Comparison of ENCODE assay signal across 8 cellular contexts in the genomic region with DNA sequence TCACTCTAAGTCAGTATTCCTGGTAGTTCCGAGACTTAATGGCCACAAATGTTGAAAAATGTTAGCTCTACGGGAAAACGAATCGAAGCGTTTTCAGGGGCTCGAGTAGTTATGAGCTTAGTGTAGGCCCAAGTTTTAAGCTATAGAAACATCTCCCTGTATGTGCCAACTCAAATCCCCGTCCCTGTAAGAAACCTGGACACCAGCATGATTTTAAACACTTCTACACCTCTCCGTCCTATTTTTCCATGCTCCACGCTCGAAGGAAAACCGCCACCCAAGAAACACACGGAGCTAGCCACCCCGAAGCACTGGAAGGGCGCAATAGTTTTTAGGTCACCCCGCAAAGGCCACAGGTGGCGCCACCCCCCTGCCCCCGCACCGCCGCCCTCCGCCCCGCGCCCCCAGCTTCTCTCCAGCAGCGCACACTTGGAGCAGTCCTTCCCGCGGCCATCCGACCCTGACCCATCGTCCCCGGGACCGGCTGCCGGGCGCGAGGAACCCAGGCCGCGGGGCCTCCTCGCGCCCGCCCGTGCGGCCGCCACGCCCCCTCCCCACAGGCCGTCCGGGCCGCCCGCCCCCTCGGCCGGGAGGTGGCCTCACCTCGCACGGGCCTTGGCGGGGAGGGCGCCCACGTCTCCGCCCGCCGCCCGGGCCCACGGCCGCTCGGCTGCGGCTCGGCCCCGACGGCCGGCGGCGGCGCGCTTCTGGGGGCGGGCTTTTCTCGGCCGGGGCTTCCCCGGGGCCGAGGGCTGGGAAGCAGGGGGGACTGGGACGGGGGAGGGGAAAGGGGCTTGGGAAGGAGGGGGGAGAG. TPM values are rescaled to one million over a fixed set of nuclear protein-coding genes. Genes with fewer than 3 reads are reported as not detected.
DNase-seq lines count a peak whose midpoint lies in the region; ATAC-seq, FAIRE-seq and TF ChIP-seq lines count a peak whose summit lies in the region.

No MANE protein-coding gene starts in this region.

- dilution Hi-C loops in endothelial cell of umbilical vein (cut with MboI; ENCODE audit: extremely low pct_ligation_motif_present, low sequenced_read_pairs), result no loop called here

- POLR2A ChIA-PET in endothelial cell of umbilical vein (lab: Charles Lee), result interaction anchor here (0.6 kb wide), 2 partner anchors 17 to 67 kb away, joined by 4 to 12 read pairs; no protein-coding TSS in a partner anchor

- in situ Hi-C loops in KBM-7 (cut with MboI; ENCODE audit: low pct_unique_long_range_greater_than_20kb, low sequenced_read_pairs), result no loop called here

- peak overlapping the region; percentile 93 for H3K4me2 ChIP-seq in endothelial cell of umbilical vein (ENCODE audit: insufficient read depth, low read length)

- H2AFZ ChIP-seq in endothelial cell of umbilical vein (ENCODE audit: low read depth, low read length), result peak overlapping the region; percentile 16

- H3K9me3 ChIP-seq in endothelial cell of umbilical vein (replicated peaks; ENCODE audit: control insufficient read depth, insufficient read depth, low read length) (no peaks in the 10 kb centered on the region), muscle layer of colon (ENCODE audit: low read length) (no peaks in the 10 kb centered on the region)

- FAIRE-seq in endothelial cell of umbilical vein (lab: Jason Lieb, UNC), result no peak

- CTCF ChIA-PET in endothelial cell of umbilical vein (lab: Charles Lee), result interaction anchor here (1.0 to 2.2 kb wide), 7 partner anchors 9 to 123 kb away, joined by 3 to 12 read pairs (median 7); a partner anchor contains a TSS

- H3K4me1 ChIP-seq in endothelial cell of umbilical vein (ENCODE audit: control insufficient read depth, extremely low read depth, insufficient read depth, low read length) (peaks cover 6% of the 10 kb centered on the region), muscle layer of colon (ENCODE audit: insufficient read depth, low read length) (peaks cover 15% of the 10 kb centered on the region), urinary bladder (ENCODE audit: insufficient read depth) (no peaks in the 10 kb centered on the region)

- H3K27ac ChIP-seq in endothelial cell of umbilical vein (ENCODE audit: insufficient read depth, low read depth, low read length), result peak overlapping the region; percentile 64
- peak overlapping the region; percentile 84 for H3K27ac ChIP-seq in muscle layer of colon (ENCODE audit: low read depth, low read length)
- H3K27ac ChIP-seq in urinary bladder (ENCODE audit: low read depth), result peak overlapping the region; percentile 93

- no peaks in the 10 kb centered on the region for H3K9me1 ChIP-seq in endothelial cell of umbilical vein (replicated peaks; ENCODE audit: control insufficient read depth, extremely low read depth, insufficient read depth, low read length)

- intact Hi-C loops in endothelial cell of umbilical vein (cut with micrococcal nuclease), result loop anchor here (2.0 to 5.0 kb wide), 2 partner anchors 22 to 123 kb away; no protein-coding TSS in a partner anchor

- peak; percentile 56 to 74 for DNase-seq in NCI-H446 (lab: John Stamatoyannopoulos, UW)
- no peak for DNase-seq in NCI-H446 treated with DMSO at 0.1 percent for 48 hours (lab: John Stamatoyannopoulos, UW)
- peak; percentile 49 for DNase-seq in KBM-7
- DNase-seq in endothelial cell of umbilical vein (ENCODE audit: low read depth, low spot score), result peak; percentile 66

- H4K20me1 ChIP-seq in endothelial cell of umbilical vein (replicated peaks; ENCODE audit: control insufficient read depth, extremely low read depth, insufficient read depth, low read length), result no peaks in the 10 kb centered on the region

- WGBS in urinary bladder, result under 1% methylated on average over 74 of the region's 74 CpGs

- peaks cover 21% of the 10 kb centered on the region for H3K79me2 ChIP-seq in endothelial cell of umbilical vein (ENCODE audit: control insufficient read depth, insufficient read depth, low read length)

- TF ChIP-seq CTCF in WI38 (IDR thresholded peaks at IDR 0.05; ENCODE audit: low read depth, low read length) (no peak), endothelial cell of umbilical vein (IDR thresholded peaks at IDR 0.05; ENCODE audit: extremely low read depth in 1 of 2, insufficient read depth in 1 of 2, low read depth in 1 of 2, low read length in 2 of 2) (no peak)

- TF ChIP-seq POLR2A in endothelial cell of umbilical vein (IDR thresholded peaks at IDR 0.05; ENCODE audit: low read depth, low read length), result no peak

- BruUV-seq in endothelial cell of umbilical vein (replicated peaks; lab: Mats Ljungman, UMichigan), result no TSS peak

- peak overlapping the region; percentile 82 for H3K9ac ChIP-seq in endothelial cell of umbilical vein (replicated peaks; ENCODE audit: extremely low read depth, insufficient read depth, low read length)
- peak overlapping the region; percentile 62 for H3K9ac ChIP-seq in muscle layer of colon (ENCODE audit: low read length)

- H3K27me3 ChIP-seq in endothelial cell of umbilical vein (ENCODE audit: control insufficient read depth in 2 of 2, insufficient read depth in 2 of 2, low read length in 2 of 2), result no peaks in the 10 kb centered on the region
- no peaks in the 10 kb centered on the region for H3K27me3 ChIP-seq in muscle layer of colon (ENCODE audit: control insufficient read depth in 1 of 2, insufficient read depth in 2 of 2, low read length in 2 of 2)

- H3K4me3 ChIP-seq in WI38 (ENCODE audit: low read depth, low read length) (peak overlapping the region; percentile 57), endothelial cell of umbilical vein (replicated peaks in 1 of 3; ENCODE audit: insufficient read depth in 1 of 3, low read depth in 1 of 3, low read length in 3 of 3) (peak overlapping the region; percentile 40 to 75 (median 69)), muscle layer of colon (ENCODE audit: low read depth in 1 of 2, low read length in 2 of 2) (peak overlapping the region; percentile 52 to 58), urinary bladder (ENCODE audit: low read depth, low read length) (peak overlapping the region; percentile 93)

- H3K36me3 ChIP-seq in endothelial cell of umbilical vein (ENCODE audit: control insufficient read depth in 2 of 2, extremely low read depth in 1 of 2, insufficient read depth in 2 of 2, low read length in 2 of 2) (no peaks in the 10 kb centered on the region), muscle layer of colon (ENCODE audit: insufficient read depth, low read length) (no peaks in the 10 kb centered on the region), urinary bladder (ENCODE audit: insufficient read depth) (no peaks in the 10 kb centered on the region)

- peak; percentile 49 for ATAC-seq in GM21737 (IDR thresholded peaks at IDR 0.05; ENCODE audit: unreplicated experiment)

RNA-seq across cellular contexts. Expression of a gene that starts 0.5 kb away (rescaled TPM):
- total RNA-seq in endothelial cell of umbilical vein (31.3 and 36.6 TPM in 2 replicates), urinary bladder (37.0 TPM)
- polyA plus RNA-seq in endothelial cell of umbilical vein (26.1 and 28.0 TPM in 2 replicates), urinary bladder (28.0 TPM)
- polyA plus RNA-seq in endothelial cell of umbilical vein (2011; cell fraction: cytosol; rRNA removed), result 16.4 and 16.5 TPM in 2 replicates
- polyA plus RNA-seq in endothelial cell of umbilical vein (2011; cell fraction: nucleus; rRNA removed), result 29.0 and 36.6 TPM in 2 replicates
- polyA plus RNA-seq in endothelial cell of umbilical vein (2012), result 17.8 and 22.1 TPM in 2 replicates
- polyA minus RNA-seq in endothelial cell of umbilical vein, result 17.5 and 26.7 TPM in 2 replicates
- polyA minus RNA-seq in endothelial cell of umbilical vein (2011; cell fraction: cytosol; rRNA and poly(A)+ RNA removed), result 3.9 TPM
- polyA minus RNA-seq in endothelial cell of umbilical vein (2011; cell fraction: nucleus; rRNA and poly(A)+ RNA removed), result 11.1 and 13.8 TPM in 2 replicates

RNA-seq across cellular contexts. Expression of a gene that starts 4.3 kb away (rescaled TPM):
- not detected in 2 replicates for total RNA-seq in endothelial cell of umbilical vein
- polyA plus RNA-seq in endothelial cell of umbilical vein, result 0.08 TPM in 1 of 2 replicates, not detected in the other
- polyA plus RNA-seq in endothelial cell of umbilical vein (2011; cell fraction: cytosol; rRNA removed), result not detected in 2 replicates
- polyA plus RNA-seq in endothelial cell of umbilical vein (2011; cell fraction: nucleus; rRNA removed), result not detected in 2 replicates
- polyA plus RNA-seq in endothelial cell of umbilical vein (2012), result not detected in 2 replicates
- polyA minus RNA-seq in endothelial cell of umbilical vein, result not detected in 2 replicates
- not detected for polyA minus RNA-seq in endothelial cell of umbilical vein (2011; cell fraction: cytosol; rRNA and poly(A)+ RNA removed)
- polyA minus RNA-seq in endothelial cell of umbilical vein (2011; cell fraction: nucleus; rRNA and poly(A)+ RNA removed), result 0.29 TPM in 1 of 2 replicates, not detected in the other
- not detected for total RNA-seq in urinary bladder
- 0.05 TPM for polyA plus RNA-seq in urinary bladder

RNA-seq across cellular contexts. Expression of a gene that starts 24.8 kb away (rescaled TPM):
- total RNA-seq in endothelial cell of umbilical vein, result not detected in 2 replicates
- polyA plus RNA-seq in endothelial cell of umbilical vein, result not detected in 2 replicates
- polyA plus RNA-seq in endothelial cell of umbilical vein (2011; cell fraction: cytosol; rRNA removed), result not detected in 2 replicates
- polyA plus RNA-seq in endothelial cell of umbilical vein (2011; cell fraction: nucleus; rRNA removed), result not detected in 2 replicates
- not detected in 2 replicates for polyA plus RNA-seq in endothelial cell of umbilical vein (2012)
- 0.15 and 0.63 TPM in 2 replicates for polyA minus RNA-seq in endothelial cell of umbilical vein
- polyA minus RNA-seq in endothelial cell of umbilical vein (2011; cell fraction: cytosol; rRNA and poly(A)+ RNA removed), result 2.9 TPM
- not detected in 2 replicates for polyA minus RNA-seq in endothelial cell of umbilical vein (2011; cell fraction: nucleus; rRNA and poly(A)+ RNA removed)
- total RNA-seq in urinary bladder, result not detected
- polyA plus RNA-seq in urinary bladder, result 0.09 TPM

RNA-seq across cellular contexts. Expression of a gene that starts 29.3 kb away (rescaled TPM):
- total RNA-seq in endothelial cell of umbilical vein (0.29 and 1.1 TPM in 2 replicates), urinary bladder (11.5 TPM)
- polyA plus RNA-seq in endothelial cell of umbilical vein (0.10 and 0.14 TPM in 2 replicates), urinary bladder (11.5 TPM)
- 0.09 and 0.14 TPM in 2 replicates for polyA plus RNA-seq in endothelial cell of umbilical vein (2011; cell fraction: cytosol; rRNA removed)
- polyA plus RNA-seq in endothelial cell of umbilical vein (2011; cell fraction: nucleus; rRNA removed), result 0.55 and 0.73 TPM in 2 replicates
- polyA plus RNA-seq in endothelial cell of umbilical vein (2012), result 0.25 TPM in 1 of 2 replicates, not detected in the other
- polyA minus RNA-seq in endothelial cell of umbilical vein, result not detected in 2 replicates
- polyA minus RNA-seq in endothelial cell of umbilical vein (2011; cell fraction: cytosol; rRNA and poly(A)+ RNA removed), result 0.41 TPM
- not detected in 2 replicates for polyA minus RNA-seq in endothelial cell of umbilical vein (2011; cell fraction: nucleus; rRNA and poly(A)+ RNA removed)

RNA-seq across cellular contexts. Expression of a gene that starts 49.3 kb away (rescaled TPM):
- 0.38 TPM in 1 of 2 replicates, not detected in the other for total RNA-seq in endothelial cell of umbilical vein
- 0.25 and 0.35 TPM in 2 replicates for polyA plus RNA-seq in endothelial cell of umbilical vein
- 0.18 and 0.20 TPM in 2 replicates for polyA plus RNA-seq in endothelial cell of umbilical vein (2011; cell fraction: cytosol; rRNA removed)
- polyA plus RNA-seq in endothelial cell of umbilical vein (2011; cell fraction: nucleus; rRNA removed), result 0.41 and 0.66 TPM in 2 replicates
- 0.30 TPM in 1 of 2 replicates, not detected in the other for polyA plus RNA-seq in endothelial cell of umbilical vein (2012)
- polyA minus RNA-seq in endothelial cell of umbilical vein, result 1.0 and 1.8 TPM in 2 replicates
- not detected for polyA minus RNA-seq in endothelial cell of umbilical vein (2011; cell fraction: cytosol; rRNA and poly(A)+ RNA removed)
- polyA minus RNA-seq in endothelial cell of umbilical vein (2011; cell fraction: nucleus; rRNA and poly(A)+ RNA removed), result not detected in 2 replicates
- 2.9 TPM for total RNA-seq in urinary bladder
- 5.2 TPM for polyA plus RNA-seq in urinary bladder
